28 cellular contexts compared by ENCODE assay signal in the genomic region with DNA sequence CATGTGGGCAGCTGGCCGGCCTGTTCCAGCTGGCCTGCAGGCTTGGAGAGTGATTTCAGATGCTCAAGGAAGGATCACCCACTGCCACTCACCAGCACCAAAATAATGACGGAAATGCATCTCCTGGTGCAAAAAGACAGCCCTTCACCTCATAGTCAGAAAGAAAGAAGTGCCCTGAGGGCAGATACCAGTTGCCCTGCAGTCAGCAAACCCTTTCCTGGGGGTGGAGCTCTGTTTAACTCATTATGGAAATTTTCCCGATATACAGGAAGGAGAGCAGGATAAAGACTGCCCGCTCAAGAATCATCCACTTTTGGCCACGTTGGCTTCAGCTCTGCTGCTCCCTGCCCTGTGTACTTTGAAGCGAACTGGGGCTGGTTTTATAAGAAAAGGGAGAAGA.
"Had no signal": no experiment of that assay in that cellular context is flagged by ENCODE, and none has a peak within 500 bp of the region (broad histone marks: within the 10 kb centered on the region; RNA-seq: fewer than 3 reads in every experiment).

No MANE protein-coding gene starts in this region.

- H3K36me3 Mint-ChIP-seq: activated naive CD8-positive, alpha-beta T cell treated with anti-CD3 and anti-CD28 coated beads for 36 hours; IgD-negative memory B cell had no signal

- H3K36me3 ChIP-seq: brain microvascular endothelial cell, SJCRH30, WERI-Rb-1 had no signal

- H3K9me3 ChIP-seq: SJCRH30 had no signal

- H3K4me1 Mint-ChIP-seq: activated naive CD8-positive, alpha-beta T cell treated with anti-CD3 and anti-CD28 coated beads for 36 hours; activated T-helper 17 cell treated with anti-CD3 and anti-CD28 coated beads, Interleukin-2, amount 50 U/mL, for 72 hours; IgD-negative memory B cell had no signal

- H3K4me3 ChIP-seq: SJCRH30, SK-N-MC had no signal

- H3K27ac ChIP-seq: brain microvascular endothelial cell, SJCRH30, SK-N-MC, WERI-Rb-1 had no signal

- H3K27ac Mint-ChIP-seq: activated CD8-positive, alpha-beta T cell treated with anti-CD3 and anti-CD28 coated beads for 36 hours; activated naive CD8-positive, alpha-beta T cell treated with anti-CD3 and anti-CD28 coated beads for 36 hours; activated T-cell treated with anti-CD3 and anti-CD28 coated beads, Interleukin-2, amount 50 U/mL, for 72 hours; activated T-helper 17 cell treated with anti-CD3 and anti-CD28 coated beads, Interleukin-2, amount 50 U/mL, for 72 hours had no signal

- H3K27me3 ChIP-seq: brain microvascular endothelial cell had no signal

- H3K9me3 Mint-ChIP-seq: activated CD8-positive, alpha-beta T cell treated with anti-CD3 and anti-CD28 coated beads for 36 hours; activated naive CD8-positive, alpha-beta T cell treated with anti-CD3 and anti-CD28 coated beads for 36 hours; activated T-cell treated with anti-CD3 and anti-CD28 coated beads, Interleukin-2, amount 50 U/mL, for 72 hours; activated T-helper 17 cell treated with anti-CD3 and anti-CD28 coated beads, Interleukin-2, amount 50 U/mL, for 72 hours; IgD-negative memory B cell had no signal

- H3K4me3 Mint-ChIP-seq: activated CD8-positive, alpha-beta T cell treated with anti-CD3 and anti-CD28 coated beads for 36 hours; activated naive CD8-positive, alpha-beta T cell treated with anti-CD3 and anti-CD28 coated beads for 36 hours; activated T-cell treated with anti-CD3 and anti-CD28 coated beads, Interleukin-2, amount 50 U/mL, for 72 hours; activated T-helper 17 cell treated with anti-CD3 and anti-CD28 coated beads, Interleukin-2, amount 50 U/mL, for 72 hours had no signal

- ATAC-seq: activated CD8-positive, alpha-beta T cell treated with anti-CD3 and anti-CD28 coated beads for 36 hours; activated T-cell treated with anti-CD3 and anti-CD28 coated beads, Interleukin-2, amount 50 U/mL, for 72 hours; activated T-helper 17 cell treated with anti-CD3 and anti-CD28 coated beads, Interleukin-2, amount 50 U/mL, for 72 hours had no signal

- DNase-seq: activated CD4-positive, alpha-beta T cell treated with anti-CD3 and anti-CD28 coated beads for 1 hour; activated CD4-positive, alpha-beta T cell treated with anti-CD3 and anti-CD28 coated beads for 48 hours; activated CD4-positive, CD25-positive, alpha-beta regulatory T cell; activated CD8-positive, alpha-beta T cell treated with anti-CD3 and anti-CD28 coated beads for 36 hours; activated effector memory CD4-positive, alpha-beta T cell treated with anti-CD3 and anti-CD28 coated beads, Interleukin-2, amount 50 U/mL, for 16 hours; activated naive CD4-positive, alpha-beta T cell; activated naive CD4-positive, alpha-beta T cell treated with anti-CD3 and anti-CD28 coated beads, Interleukin-2, amount 50 U/mL, for 16 hours; activated naive CD8-positive, alpha-beta T cell treated with anti-CD3 and anti-CD28 coated beads for 36 hours; activated T-cell treated with anti-CD3 and anti-CD28 coated beads, Interleukin-2, amount 50 U/mL, for 1 hour; activated T-cell treated with anti-CD3 and anti-CD28 coated beads, Interleukin-2, amount 50 U/mL, for 72 hours; amniotic stem cell; brain microvascular endothelial cell; central memory CD4-positive, alpha-beta T cell; Karpas-422; KBM-7; NCI-H187 treated with DMSO at 0.1 percent for 48 hours; NCI-H2171 treated with DMSO at 0.1 percent for 48 hours; NCI-H345; NCI-H524 treated with DMSO at 0.1 percent for 48 hours; NCI-H82; NK-92 treated with Interleukin-12 subunit alpha and Interleukin-12 subunit beta, amount 100 ng/mL, for 24 hours; SHP77; SJCRH30; T1000; WERI-Rb-1 had no signal

- H3K4me1 ChIP-seq: SJCRH30 had no signal

- H3K27me3 Mint-ChIP-seq: activated CD8-positive, alpha-beta T cell treated with anti-CD3 and anti-CD28 coated beads for 36 hours; activated naive CD8-positive, alpha-beta T cell treated with anti-CD3 and anti-CD28 coated beads for 36 hours had no signal
